Comparison of ENCODE assay signal across 1 cellular context in genomic region chr10:34758447-34758996, GRCh38.
TF ChIP-seq lines count a peak whose summit lies in the region.

No MANE protein-coding gene starts in this region.

TF ChIP-seq in GM12878, 131 proteins besides CTCF, POLR2A, EP300 and RAD21 (continued from another document):
- TF ChIP-seq RELB (IDR thresholded peaks at IDR 0.05; ENCODE audit: low read depth) (peak; percentile 43; the same call in 1 of the 2 replicates), HDAC6 (IDR thresholded peaks at IDR 0.05; ENCODE audit: unreplicated experiment) (no peak), E2F8 (IDR thresholded peaks at IDR 0.05; ENCODE audit: low read depth, partially characterized antibody) (no peak), ZNF217 (IDR thresholded peaks at IDR 0.05) (peak; percentile 45; the same call in 1 of the 2 replicates), GATAD2B (conservative IDR thresholded peaks at IDR 0.05; ENCODE audit: low read depth) (no peak), DPF2 (IDR thresholded peaks at IDR 0.05) (peak; percentile 85), BMI1 (IDR thresholded peaks at IDR 0.05; ENCODE audit: borderline replicate concordance) (peak; percentile 23; the same call in 1 of the 2 replicates), RELA (IDR thresholded peaks at IDR 0.05; ENCODE audit: borderline replicate concordance, partially characterized antibody) (peak; percentile 36), ATF7 (IDR thresholded peaks at IDR 0.05; ENCODE audit: low read depth) (peak; percentile 85)
